8 cellular contexts compared by ENCODE assay signal in the genomic region with DNA sequence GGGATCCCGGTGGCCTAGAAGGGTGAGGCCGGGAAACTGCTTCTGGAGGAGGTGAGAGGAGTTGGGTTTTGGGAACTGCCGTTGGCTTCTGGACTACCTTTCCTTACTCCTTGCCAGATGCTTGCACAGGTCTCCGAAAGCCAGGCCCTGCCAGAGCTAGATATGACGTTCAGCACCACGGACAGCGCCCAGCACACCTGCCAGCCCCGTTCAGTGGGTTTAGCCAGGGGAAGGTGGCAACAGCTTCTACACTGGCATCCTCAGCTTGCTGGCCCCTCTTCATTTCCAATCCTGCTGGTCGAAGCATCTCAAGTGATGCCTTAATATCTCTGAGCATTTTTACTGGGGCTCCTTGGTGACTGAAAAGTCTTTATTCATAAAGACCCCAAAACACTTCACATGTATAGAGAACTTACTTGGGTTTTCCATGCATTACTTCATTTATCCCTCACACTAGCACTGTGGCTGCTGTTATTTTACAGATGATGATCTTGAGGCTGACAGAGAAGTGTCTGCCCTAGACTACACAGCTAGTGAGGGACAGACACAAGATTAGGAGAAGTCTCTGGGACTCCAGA. TPM values are rescaled to one million over a fixed set of nuclear protein-coding genes. Genes with fewer than 3 reads are reported as not detected.
A peak's percentile ranks its signal among the peaks of the same experiment; 100 is the strongest.
DNase-seq lines count a peak whose midpoint lies in the region; ATAC-seq and FAIRE-seq lines count a peak whose summit lies in the region.

No MANE protein-coding gene starts in this region.

- no peaks in the 10 kb centered on the region for H3K27me3 Mint-ChIP-seq in activated naive CD4-positive, alpha-beta T cell treated with anti-CD3 and anti-CD28 coated beads, Interleukin-2, amount 10 ng/mL, durations not matched to agents 7 days and 5 days

- H3K4me3 Mint-ChIP-seq in activated naive CD4-positive, alpha-beta T cell treated with anti-CD3 and anti-CD28 coated beads, Interleukin-2, amount 10 ng/mL, durations not matched to agents 7 days and 5 days, result no peak overlapping the region

- DNase-seq in GM19239 (ENCODE audit: insufficient read length, low spot score) (peak; percentile 63), SK-MEL-5 (ENCODE audit: low read depth, low spot score) (peak; percentile 25), left lobe of liver (ENCODE audit: low spot score) (peak; percentile 66), DMS153 treated with DMSO at 0.1 percent for 48 hours (lab: John Stamatoyannopoulos, UW; ENCODE audit: unreplicated experiment) (no peak), D341Med (ENCODE audit: low spot score) (no peak)
- peak; percentile 84 for DNase-seq in activated naive CD4-positive, alpha-beta T cell treated with anti-CD3 and anti-CD28 coated beads, Interleukin-2, amount 10 ng/mL, durations not matched to agents 7 days and 5 days
- DNase-seq in stimulated activated CD8-positive, alpha-beta memory T cell treated with anti-CD3 and anti-CD28 coated beads, Interleukin-4, amount 100 ng/mL, for 4 hours (ENCODE audit: low read depth in 2 of 2, low spot score in 1 of 2), result peak; percentile 4 to 21

- CTCF ChIA-PET in activated naive CD4-positive, alpha-beta T cell treated with anti-CD3 and anti-CD28 coated beads, Interleukin-2, amount 10 ng/mL, durations not matched to agents 7 days and 5 days (lab: Charles Lee), result no interaction called here

- ATAC-seq in left lobe of liver, result peak; percentile 93
- no peak for ATAC-seq in GM19023 (IDR thresholded peaks at IDR 0.05; ENCODE audit: unreplicated experiment)

- no peaks in the 10 kb centered on the region for H3K4me1 Mint-ChIP-seq in activated naive CD4-positive, alpha-beta T cell treated with anti-CD3 and anti-CD28 coated beads, Interleukin-2, amount 10 ng/mL, durations not matched to agents 7 days and 5 days

- no peak overlapping the region for H3K27ac Mint-ChIP-seq in activated naive CD4-positive, alpha-beta T cell treated with anti-CD3 and anti-CD28 coated beads, Interleukin-2, amount 10 ng/mL, durations not matched to agents 7 days and 5 days

- in situ Hi-C loops in SK-MEL-5 (cut with HindIII; ENCODE audit: low pct_unique_long_range_greater_than_20kb, low sequenced_read_pairs), result no loop called here

- peaks cover 8% of the 10 kb centered on the region for H3K9me3 Mint-ChIP-seq in activated naive CD4-positive, alpha-beta T cell treated with anti-CD3 and anti-CD28 coated beads, Interleukin-2, amount 10 ng/mL, durations not matched to agents 7 days and 5 days

- FAIRE-seq in GM19239 (lab: Jason Lieb, UNC), result no peak

- no peaks in the 10 kb centered on the region for H3K36me3 Mint-ChIP-seq in activated naive CD4-positive, alpha-beta T cell treated with anti-CD3 and anti-CD28 coated beads, Interleukin-2, amount 10 ng/mL, durations not matched to agents 7 days and 5 days

RNA-seq across cellular contexts. Expression of gene HCN4, which starts 21.9 kb away (rescaled TPM):
- total RNA-seq in SK-MEL-5 (2014; rRNA removed; shearing (Covaris generic)), result not detected in 2 replicates
- polyA plus RNA-seq in SK-MEL-5 (2015; cell fraction: cytosol; rRNA removed), result 0.01 TPM in 1 of 2 replicates, not detected in the other
- polyA plus RNA-seq in SK-MEL-5 (2015; cell fraction: nucleus; rRNA removed), result not detected in 2 replicates
- not detected for total RNA-seq in left lobe of liver

Comparison
In these comparisons a context has a peak if more than half of its experiments do, and no peak if none do; other contexts are left out.
1. DNase-seq: peak in GM19239 (single experiment), SK-MEL-5 (single experiment), activated naive CD4-positive, alpha-beta T cell treated with anti-CD3 and anti-CD28 coated beads, Interleukin-2, amount 10 ng/mL, durations not matched to agents 7 days and 5 days (single experiment), left lobe of liver (single experiment) and stimulated activated CD8-positive, alpha-beta memory T cell treated with anti-CD3 and anti-CD28 coated beads, Interleukin-4, amount 100 ng/mL, for 4 hours (2 of 2); none in DMS153 treated with DMSO at 0.1 percent for 48 hours (single experiment) and D341Med (single experiment).